ENCODE assay signal across 9 cellular contexts in the genomic region with DNA sequence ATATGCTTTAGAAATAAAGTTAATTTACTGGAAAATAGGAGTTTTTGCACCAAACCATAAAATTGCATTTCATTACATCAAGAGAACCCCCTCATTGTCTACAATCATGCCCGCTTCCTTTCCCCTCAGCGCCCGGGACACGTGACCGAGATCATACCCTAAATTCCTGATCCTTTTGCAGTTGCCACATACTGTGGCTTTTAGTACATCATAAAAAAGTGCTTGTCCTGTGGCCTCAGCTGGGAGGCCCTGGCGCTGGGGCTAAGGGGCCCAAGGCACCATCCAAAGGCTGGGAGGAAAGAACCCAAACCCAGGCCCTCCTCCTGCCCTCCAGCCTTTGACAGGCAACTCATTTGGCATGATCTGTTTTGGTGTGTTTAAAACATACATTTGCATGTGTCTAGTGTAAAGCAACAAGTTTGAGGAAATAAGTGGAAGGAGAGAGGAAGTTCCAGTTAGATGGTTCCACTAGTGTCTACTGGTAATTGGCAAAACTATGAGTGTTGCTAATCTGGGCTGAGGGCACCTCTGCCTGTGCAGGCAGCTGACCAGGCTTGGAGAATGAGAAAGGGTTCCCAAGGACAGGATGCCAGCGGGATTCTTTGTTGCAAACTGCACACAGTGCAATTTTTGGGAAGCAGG. TPM values are rescaled to one million over a fixed set of nuclear protein-coding genes. Genes with fewer than 3 reads are reported as not detected.
DNase-seq lines count a peak whose midpoint lies in the region; ATAC-seq and TF ChIP-seq lines count a peak whose summit lies in the region.
"Had no signal": no experiment of that assay in that cellular context is flagged by ENCODE, and none has a peak within 500 bp of the region (broad histone marks: within the 10 kb centered on the region; RNA-seq: fewer than 3 reads in every experiment).

No MANE protein-coding gene starts in this region.

- H3K4me1 Mint-ChIP-seq in CD4-positive, CD25-positive, alpha-beta regulatory T cell, result peaks cover 9 to 71% (median 25%) of the 10 kb centered on the region in 4 donors
- H3K4me1 Mint-ChIP-seq in memory B cell, result peaks cover 49% of the 10 kb centered on the region

- no peak overlapping the region for H3K4me3 ChIP-seq in CD4-positive, CD25-positive, alpha-beta regulatory T cell (ENCODE audit: low read depth, low read length)
- H3K4me3 ChIP-seq in SK-N-MC, result peak overlapping the region; percentile 35; the same call in 1 of the 2 replicates

- H3K9me3 ChIP-seq in CD4-positive, CD25-positive, alpha-beta regulatory T cell (ENCODE audit: control insufficient read depth in 2 of 2, low read length in 2 of 2), result no peaks in the 10 kb centered on the region
- no peaks in the 10 kb centered on the region for H3K9me3 ChIP-seq in SK-N-MC (ENCODE audit: low read depth, low read length)

- DNase-seq in CD4-positive, CD25-positive, alpha-beta regulatory T cell, result no peak
- DNase-seq in GM10266 (ENCODE audit: extremely low spot score) (peak; percentile 39), SK-N-MC (ENCODE audit: low read depth, low spot score) (no peak), memory B cell (ENCODE audit: low spot score in 2 of 2) (no peak), iPS-NIHi11 (ENCODE audit: low spot score) (no peak)
- DNase-seq: DMS153, KG1 had no signal

- peaks cover 59% of the 10 kb centered on the region for H3K4me1 ChIP-seq in CD4-positive, CD25-positive, alpha-beta regulatory T cell (ENCODE audit: control insufficient read depth, insufficient read depth, low read length, poor library complexity, severe bottlenecking)

- H3K27ac Mint-ChIP-seq in CD4-positive, CD25-positive, alpha-beta regulatory T cell, result peak overlapping the region; percentile 87 to 95 (median 93)
- peak overlapping the region; percentile 56 for H3K27ac Mint-ChIP-seq in memory B cell

- no peak for TF ChIP-seq CTCF in GM10266 (IDR thresholded peaks at IDR 0.05; ENCODE audit: control insufficient read depth, insufficient read depth, low read depth, missing control alignments)

- peak overlapping the region; percentile 22 for H3K9ac ChIP-seq in SK-N-MC (ENCODE audit: insufficient read length)

- H3K9me3 Mint-ChIP-seq in CD4-positive, CD25-positive, alpha-beta regulatory T cell, result peaks cover 0 to under 1% (median 0%) of the 10 kb centered on the region in 7 donors
- no peaks in the 10 kb centered on the region for H3K9me3 Mint-ChIP-seq in memory B cell

- H3K27me3 ChIP-seq in CD4-positive, CD25-positive, alpha-beta regulatory T cell (ENCODE audit: control insufficient read depth, insufficient read depth, low read length), result no peaks in the 10 kb centered on the region

- no peaks in the 10 kb centered on the region for H3K27me3 Mint-ChIP-seq in CD4-positive, CD25-positive, alpha-beta regulatory T cell
- no peaks in the 10 kb centered on the region for H3K27me3 Mint-ChIP-seq in memory B cell

- no peak for ATAC-seq in CD4-positive, CD25-positive, alpha-beta regulatory T cell (ENCODE audit: low read depth in 2 of 2)
- peak; percentile 68 for ATAC-seq in memory B cell (ENCODE audit: low read depth)
- no peak for ATAC-seq in GM21825 (IDR thresholded peaks at IDR 0.05; ENCODE audit: unreplicated experiment)
- no peak for ATAC-seq in HG03025 (IDR thresholded peaks at IDR 0.05; ENCODE audit: low FRiP score, unreplicated experiment)

- no peak overlapping the region for H3K27ac ChIP-seq in CD4-positive, CD25-positive, alpha-beta regulatory T cell (ENCODE audit: insufficient read depth, low read length, poor library complexity, severe bottlenecking)
- H3K27ac ChIP-seq in SK-N-MC, result peak overlapping the region; percentile 76

- H3K4me3 Mint-ChIP-seq in CD4-positive, CD25-positive, alpha-beta regulatory T cell, result peak overlapping the region; percentile 47 to 84 (median 66)
- H3K4me3 Mint-ChIP-seq in memory B cell, result peak overlapping the region; percentile 67

- H3K36me3 ChIP-seq in CD4-positive, CD25-positive, alpha-beta regulatory T cell (ENCODE audit: control insufficient read depth, insufficient read depth, low read length), result peaks cover 7% of the 10 kb centered on the region
- H3K36me3 ChIP-seq in SK-N-MC (ENCODE audit: insufficient read depth, low read length), result peaks cover 28% of the 10 kb centered on the region

- peaks cover 24% of the 10 kb centered on the region for H3K36me3 Mint-ChIP-seq in CD4-positive, CD25-positive, alpha-beta regulatory T cell
- H3K36me3 Mint-ChIP-seq in memory B cell, result no peaks in the 10 kb centered on the region

RNA-seq across cellular contexts. Expression of gene CDK5R1, which starts 6.0 kb away (rescaled TPM):
- total RNA-seq in CD4-positive, CD25-positive, alpha-beta regulatory T cell, result 6.3 TPM
- polyA plus RNA-seq in CD4-positive, CD25-positive, alpha-beta regulatory T cell, result 1 to 10 TPM; 3.5 to 8.9 (median 5.0) TPM

RNA-seq across cellular contexts. Expression of gene PSMD11, which starts 48.5 kb away (rescaled TPM):
- 92.4 TPM for total RNA-seq in CD4-positive, CD25-positive, alpha-beta regulatory T cell
- 100 to 1,000 TPM; 125 to 156 (median 142) TPM for polyA plus RNA-seq in CD4-positive, CD25-positive, alpha-beta regulatory T cell
